ENCODE assay signal across 13 cellular contexts in the genomic region with DNA sequence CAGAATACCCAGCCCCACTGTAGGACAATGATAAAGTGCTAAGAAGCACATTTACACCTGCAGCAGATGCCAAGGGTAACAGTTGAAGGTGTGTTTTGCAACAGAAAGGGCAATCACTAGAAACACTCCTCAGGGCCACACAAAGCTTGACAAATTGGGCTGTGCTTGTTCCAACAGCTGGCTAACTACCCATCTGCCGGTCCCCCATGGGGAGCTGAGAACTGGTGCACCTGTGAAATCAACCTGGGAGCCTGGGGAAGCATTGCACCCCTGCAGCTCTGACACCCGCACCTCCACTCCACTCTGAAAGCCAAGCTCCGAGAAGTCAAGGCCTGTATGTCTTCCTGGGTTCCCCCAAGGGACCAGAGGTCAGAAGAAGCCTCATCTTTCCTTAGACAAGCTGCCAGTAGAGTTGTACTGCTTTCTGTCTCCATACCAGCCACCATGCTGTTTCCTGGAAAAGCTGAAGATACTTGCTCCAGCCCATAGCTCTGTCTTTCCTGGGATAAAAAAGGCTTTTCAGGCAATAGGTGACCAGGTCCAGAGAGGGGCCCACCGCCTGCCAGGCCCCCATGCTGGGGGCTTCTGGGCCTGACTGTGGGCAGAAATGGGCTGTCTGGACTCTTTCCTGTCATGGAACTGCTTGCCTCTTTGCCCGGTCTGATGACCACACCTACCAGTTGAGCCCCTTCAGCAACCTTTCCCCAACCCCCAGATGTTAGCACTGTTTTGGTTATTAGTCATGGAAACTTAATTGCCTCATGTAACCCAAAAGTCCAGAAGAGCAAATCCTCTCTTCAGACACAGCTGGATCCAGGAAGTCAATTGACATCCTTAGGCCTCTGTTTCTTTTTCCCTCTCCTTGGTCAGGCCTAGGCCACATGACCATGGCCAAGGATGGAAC.
DNase-seq lines count a peak whose midpoint lies in the region; ATAC-seq, FAIRE-seq and TF ChIP-seq lines count a peak whose summit lies in the region.
"Had no signal": no experiment of that assay in that cellular context is flagged by ENCODE, and none has a peak within 500 bp of the region (broad histone marks: within the 10 kb centered on the region; RNA-seq: fewer than 3 reads in every experiment).

No MANE protein-coding gene starts in this region.

- no peak for ATAC-seq in stimulated activated naive CD8-positive, alpha-beta T cell treated with anti-CD3 and anti-CD28 coated beads, Interleukin-15, amount 100 ng/mL, for 72 hours
- ATAC-seq in stimulated activated naive CD8-positive, alpha-beta T cell treated with anti-CD3 and anti-CD28 coated beads, Interleukin-15, Interleukin-2, amounts not matched to agents 100 U/mL and 50 U/mL, for 24 hours = no peak
- peak; percentile 52 for ATAC-seq in HG02973 (IDR thresholded peaks at IDR 0.05; ENCODE audit: unreplicated experiment)
- ATAC-seq: esophagus mucosa had no signal

- DNase-seq in stimulated activated naive CD8-positive, alpha-beta T cell treated with anti-CD3 and anti-CD28 coated beads, Interleukin-15, amount 100 ng/mL, for 72 hours = no peak
- no peak for DNase-seq in stimulated activated naive CD8-positive, alpha-beta T cell treated with anti-CD3 and anti-CD28 coated beads, Interleukin-15, Interleukin-2, amounts not matched to agents 100 U/mL and 50 U/mL, for 24 hours
- DNase-seq in adipocyte (ENCODE audit: low read depth) (peak; percentile 11), HuH-7 (ENCODE audit: low spot score) (no peak), GM12891 (ENCODE audit: insufficient read length, low spot score) (no peak)
- no peak for DNase-seq in activated CD4-positive, alpha-beta T cell treated with anti-CD3 and anti-CD28 coated beads, Interleukin-2, amount 10 ng/mL, durations not matched to agents 7 days and 5 days
- DNase-seq: ACHN, cerebellar nuclear complex, immature natural killer cell, sigmoid colon had no signal

- H3K27me3 Mint-ChIP-seq in stimulated activated naive CD8-positive, alpha-beta T cell treated with anti-CD3 and anti-CD28 coated beads, Interleukin-15, amount 100 ng/mL, for 72 hours = no peaks in the 10 kb centered on the region
- H3K27me3 Mint-ChIP-seq in activated CD4-positive, alpha-beta T cell treated with anti-CD3 and anti-CD28 coated beads, Interleukin-2, amount 10 ng/mL, durations not matched to agents 7 days and 5 days = no peaks in the 10 kb centered on the region

- H3K4me3 Mint-ChIP-seq in stimulated activated naive CD8-positive, alpha-beta T cell treated with anti-CD3 and anti-CD28 coated beads, Interleukin-15, amount 100 ng/mL, for 72 hours = no peak overlapping the region
- no peak overlapping the region for H3K4me3 Mint-ChIP-seq in activated CD4-positive, alpha-beta T cell treated with anti-CD3 and anti-CD28 coated beads, Interleukin-2, amount 10 ng/mL, durations not matched to agents 7 days and 5 days
- H3K4me3 Mint-ChIP-seq: immature natural killer cell had no signal

- 53% methylated on average over 5 of the region's 5 CpGs for WGBS in thymus

- peaks cover 37% of the 10 kb centered on the region for H3K4me1 Mint-ChIP-seq in stimulated activated naive CD8-positive, alpha-beta T cell treated with anti-CD3 and anti-CD28 coated beads, Interleukin-15, amount 100 ng/mL, for 72 hours
- H3K4me1 Mint-ChIP-seq in activated CD4-positive, alpha-beta T cell treated with anti-CD3 and anti-CD28 coated beads, Interleukin-2, amount 10 ng/mL, durations not matched to agents 7 days and 5 days = peaks cover 22% of the 10 kb centered on the region

- no peak overlapping the region for H3K9ac ChIP-seq in adipocyte (ENCODE audit: low read length)

- H3K9me3 ChIP-seq in adipocyte (ENCODE audit: control insufficient read depth, low read length) = no peaks in the 10 kb centered on the region
- H3K9me3 ChIP-seq in thymus (ENCODE audit: control insufficient read depth) = no peaks in the 10 kb centered on the region
- H3K9me3 ChIP-seq: sigmoid colon had no signal

- POLR2A ChIA-PET in activated CD4-positive, alpha-beta T cell treated with anti-CD3 and anti-CD28 coated beads, Interleukin-2, amount 10 ng/mL, durations not matched to agents 7 days and 5 days (lab: Charles Lee) = no interaction called here

- TF ChIP-seq POLR2A in GM12891 (IDR thresholded peaks at IDR 0.05; ENCODE audit: low read depth, low read length) = no peak

- H3K4me1 ChIP-seq in adipocyte (ENCODE audit: control insufficient read depth, insufficient read depth, low read length) (peaks cover 30% of the 10 kb centered on the region), thymus (ENCODE audit: control insufficient read depth, insufficient read depth, low read length) (peaks cover 50% of the 10 kb centered on the region)

- CTCF ChIA-PET in activated CD4-positive, alpha-beta T cell treated with anti-CD3 and anti-CD28 coated beads, Interleukin-2, amount 10 ng/mL, durations not matched to agents 7 days and 5 days (lab: Charles Lee) = interaction anchor here (0.5 to 0.7 kb wide), 3 partner anchors 11 to 353 kb away, joined by 3 read pairs; no protein-coding TSS in a partner anchor

- no peaks in the 10 kb centered on the region for H3K36me3 Mint-ChIP-seq in activated CD4-positive, alpha-beta T cell treated with anti-CD3 and anti-CD28 coated beads, Interleukin-2, amount 10 ng/mL, durations not matched to agents 7 days and 5 days (ENCODE audit: low read depth)
- H3K36me3 Mint-ChIP-seq: immature natural killer cell had no signal

- H3K36me3 ChIP-seq in adipocyte (ENCODE audit: control insufficient read depth, insufficient read depth, low read length, severe bottlenecking) (no peaks in the 10 kb centered on the region), thymus (ENCODE audit: control insufficient read depth, insufficient read depth) (no peaks in the 10 kb centered on the region)
- H3K36me3 ChIP-seq: sigmoid colon had no signal

- FAIRE-seq in GM12891 (lab: Jason Lieb, UNC) = no peak

- H3K27ac ChIP-seq in thymus (ENCODE audit: low read depth) = peak overlapping the region; percentile 78
- H3K27ac ChIP-seq: sigmoid colon had no signal

- peaks cover 11% of the 10 kb centered on the region for H3K27me3 ChIP-seq in adipocyte (replicated peaks; ENCODE audit: control insufficient read depth, insufficient read depth, low read length)
- no peaks in the 10 kb centered on the region for H3K27me3 ChIP-seq in thymus (ENCODE audit: control insufficient read depth, insufficient read depth)

- H3K9me3 Mint-ChIP-seq in stimulated activated naive CD8-positive, alpha-beta T cell treated with anti-CD3 and anti-CD28 coated beads, Interleukin-15, amount 100 ng/mL, for 72 hours = no peaks in the 10 kb centered on the region
- H3K9me3 Mint-ChIP-seq in activated CD4-positive, alpha-beta T cell treated with anti-CD3 and anti-CD28 coated beads, Interleukin-2, amount 10 ng/mL, durations not matched to agents 7 days and 5 days = no peaks in the 10 kb centered on the region
- H3K9me3 Mint-ChIP-seq: immature natural killer cell had no signal

- H3K4me3 ChIP-seq in adipocyte (ENCODE audit: low read length) (no peak overlapping the region), thymus (ENCODE audit: low read length) (peak overlapping the region; percentile 21)
- H3K4me3 ChIP-seq: sigmoid colon had no signal

- H3K27ac Mint-ChIP-seq in stimulated activated naive CD8-positive, alpha-beta T cell treated with anti-CD3 and anti-CD28 coated beads, Interleukin-15, amount 100 ng/mL, for 72 hours = peak overlapping the region; percentile 6 to 20
- no peak overlapping the region for H3K27ac Mint-ChIP-seq in activated CD4-positive, alpha-beta T cell treated with anti-CD3 and anti-CD28 coated beads, Interleukin-2, amount 10 ng/mL, durations not matched to agents 7 days and 5 days
- H3K27ac Mint-ChIP-seq: immature natural killer cell had no signal

TF ChIP-seq in GM12891, 5 proteins besides CTCF, POLR2A, EP300 and RAD21:
- TF ChIP-seq POLR2AphosphoS5 (IDR thresholded peaks at IDR 0.05; ENCODE audit: low read depth, low read length) (no peak), SPI1 (IDR thresholded peaks at IDR 0.05; ENCODE audit: low read depth, low read length) (no peak), PAX5 (IDR thresholded peaks at IDR 0.05; ENCODE audit: insufficient read depth, low read length, severe bottlenecking) (no peak), TAF1 (IDR thresholded peaks at IDR 0.05; ENCODE audit: low read depth, low read length) (no peak), POU2F2 (IDR thresholded peaks at IDR 0.05; ENCODE audit: low read depth, low read length) (no peak)
